ENCODE assay signal across 2 cellular contexts in the genomic region with DNA sequence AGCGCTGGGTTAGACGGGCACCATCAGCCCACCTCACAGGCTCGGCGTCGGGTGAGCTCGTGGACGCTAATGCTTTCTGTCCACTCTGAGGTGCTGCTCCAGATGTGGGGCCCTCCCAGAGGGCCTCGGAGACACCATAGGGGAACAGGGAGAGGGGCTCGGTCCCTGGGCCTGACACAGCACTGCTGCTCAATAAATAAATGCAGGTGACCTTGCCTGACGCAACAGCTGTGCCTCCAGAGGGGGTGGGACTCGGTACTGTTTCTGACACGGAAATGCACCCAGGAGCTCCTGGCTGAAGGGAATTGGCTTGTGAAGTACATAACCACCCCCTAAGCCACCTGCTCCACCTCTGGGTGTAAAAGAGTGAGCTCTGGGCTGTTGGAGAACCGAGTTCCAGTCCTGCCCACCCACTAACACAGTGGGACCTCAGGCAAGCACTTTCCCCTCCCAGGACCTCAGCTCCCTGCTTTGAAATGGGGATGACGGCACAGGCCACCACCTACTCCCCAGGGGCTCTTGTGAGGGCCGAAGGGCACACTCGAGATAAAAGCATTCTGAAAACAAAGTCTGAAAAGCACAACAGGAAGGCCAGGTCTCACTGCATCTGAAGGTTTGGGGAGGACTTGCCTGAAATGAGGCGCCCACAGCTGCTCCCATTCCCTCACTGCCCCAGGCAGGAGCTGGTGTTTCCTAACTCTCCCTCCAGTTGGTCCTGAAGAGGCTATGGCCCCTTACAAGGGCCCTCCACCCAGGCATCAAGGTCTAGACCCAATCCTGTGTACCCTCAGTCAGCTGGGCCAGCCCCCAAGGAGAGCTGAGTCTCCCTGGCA.
A peak's percentile ranks its signal among the peaks of the same experiment; 100 is the strongest.
TF ChIP-seq lines count a peak whose summit lies in the region.

No MANE protein-coding gene starts in this region.

TF ChIP-seq in HepG2, 621 proteins besides CTCF, POLR2A, EP300 and RAD21 (continues in another document):
- TF ChIP-seq, protein P1, sequence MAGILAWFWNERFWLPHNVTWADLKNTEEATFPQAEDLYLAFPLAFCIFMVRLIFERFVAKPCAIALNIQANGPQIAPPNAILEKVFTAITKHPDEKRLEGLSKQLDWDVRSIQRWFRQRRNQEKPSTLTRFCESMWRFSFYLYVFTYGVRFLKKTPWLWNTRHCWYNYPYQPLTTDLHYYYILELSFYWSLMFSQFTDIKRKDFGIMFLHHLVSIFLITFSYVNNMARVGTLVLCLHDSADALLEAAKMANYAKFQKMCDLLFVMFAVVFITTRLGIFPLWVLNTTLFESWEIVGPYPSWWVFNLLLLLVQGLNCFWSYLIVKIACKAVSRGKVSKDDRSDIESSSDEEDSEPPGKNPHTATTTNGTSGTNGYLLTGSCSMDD (CRISPR knock-in tag; IDR thresholded peaks at IDR 0.05): 0 out of 2 replicates have a peak, but pooled peaks have one; percentile 26
- TF ChIP-seq, protein P2, sequence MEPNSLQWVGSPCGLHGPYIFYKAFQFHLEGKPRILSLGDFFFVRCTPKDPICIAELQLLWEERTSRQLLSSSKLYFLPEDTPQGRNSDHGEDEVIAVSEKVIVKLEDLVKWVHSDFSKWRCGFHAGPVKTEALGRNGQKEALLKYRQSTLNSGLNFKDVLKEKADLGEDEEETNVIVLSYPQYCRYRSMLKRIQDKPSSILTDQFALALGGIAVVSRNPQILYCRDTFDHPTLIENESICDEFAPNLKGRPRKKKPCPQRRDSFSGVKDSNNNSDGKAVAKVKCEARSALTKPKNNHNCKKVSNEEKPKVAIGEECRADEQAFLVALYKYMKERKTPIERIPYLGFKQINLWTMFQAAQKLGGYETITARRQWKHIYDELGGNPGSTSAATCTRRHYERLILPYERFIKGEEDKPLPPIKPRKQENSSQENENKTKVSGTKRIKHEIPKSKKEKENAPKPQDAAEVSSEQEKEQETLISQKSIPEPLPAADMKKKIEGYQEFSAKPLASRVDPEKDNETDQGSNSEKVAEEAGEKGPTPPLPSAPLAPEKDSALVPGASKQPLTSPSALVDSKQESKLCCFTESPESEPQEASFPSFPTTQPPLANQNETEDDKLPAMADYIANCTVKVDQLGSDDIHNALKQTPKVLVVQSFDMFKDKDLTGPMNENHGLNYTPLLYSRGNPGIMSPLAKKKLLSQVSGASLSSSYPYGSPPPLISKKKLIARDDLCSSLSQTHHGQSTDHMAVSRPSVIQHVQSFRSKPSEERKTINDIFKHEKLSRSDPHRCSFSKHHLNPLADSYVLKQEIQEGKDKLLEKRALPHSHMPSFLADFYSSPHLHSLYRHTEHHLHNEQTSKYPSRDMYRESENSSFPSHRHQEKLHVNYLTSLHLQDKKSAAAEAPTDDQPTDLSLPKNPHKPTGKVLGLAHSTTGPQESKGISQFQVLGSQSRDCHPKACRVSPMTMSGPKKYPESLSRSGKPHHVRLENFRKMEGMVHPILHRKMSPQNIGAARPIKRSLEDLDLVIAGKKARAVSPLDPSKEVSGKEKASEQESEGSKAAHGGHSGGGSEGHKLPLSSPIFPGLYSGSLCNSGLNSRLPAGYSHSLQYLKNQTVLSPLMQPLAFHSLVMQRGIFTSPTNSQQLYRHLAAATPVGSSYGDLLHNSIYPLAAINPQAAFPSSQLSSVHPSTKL (CRISPR knock-in tag; IDR thresholded peaks at IDR 0.05): peak; percentile 16; the same call in 1 of the 2 replicates
- TF ChIP-seq FOSL2 (CRISPR knock-in tag; IDR thresholded peaks at IDR 0.05): 0 out of 2 replicates have a peak, but pooled peaks have one; percentile 3
- TF ChIP-seq, protein P3, sequence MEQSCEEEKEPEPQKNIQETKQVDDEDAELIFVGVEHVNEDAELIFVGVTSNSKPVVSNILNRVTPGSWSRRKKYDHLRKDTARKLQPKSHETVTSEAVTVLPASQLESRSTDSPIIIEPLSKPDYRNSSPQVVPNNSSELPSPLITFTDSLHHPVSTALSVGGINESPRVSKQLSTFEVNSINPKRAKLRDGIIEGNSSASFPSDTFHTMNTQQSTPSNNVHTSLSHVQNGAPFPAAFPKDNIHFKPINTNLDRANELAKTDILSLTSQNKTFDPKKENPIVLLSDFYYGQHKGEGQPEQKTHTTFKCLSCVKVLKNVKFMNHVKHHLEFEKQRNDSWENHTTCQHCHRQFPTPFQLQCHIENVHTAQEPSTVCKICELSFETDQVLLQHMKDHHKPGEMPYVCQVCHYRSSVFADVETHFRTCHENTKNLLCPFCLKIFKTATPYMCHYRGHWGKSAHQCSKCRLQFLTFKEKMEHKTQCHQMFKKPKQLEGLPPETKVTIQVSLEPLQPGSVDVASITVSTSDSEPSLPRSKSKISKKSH (CRISPR knock-in tag; IDR thresholded peaks at IDR 0.05; ENCODE audit: borderline replicate concordance): no peak
- 0 out of 2 replicates have a peak, but pooled peaks have one; percentile 12 for TF ChIP-seq TAF1 (CRISPR knock-in tag; IDR thresholded peaks at IDR 0.05)
- TF ChIP-seq ZNF773 (CRISPR knock-in tag; IDR thresholded peaks at IDR 0.05; ENCODE audit: borderline replicate concordance): 0 out of 2 replicates have a peak, but pooled peaks have one; percentile 39
- TF ChIP-seq ZNF724P (CRISPR knock-in tag; IDR thresholded peaks at IDR 0.05; ENCODE audit: borderline replicate concordance): no peak
- TF ChIP-seq THAP11 (CRISPR knock-in tag; IDR thresholded peaks at IDR 0.05): peak; percentile 45; the same call in 1 of the 2 replicates
- 0 out of 2 replicates have a peak, but pooled peaks have one; percentile 25 for TF ChIP-seq ZNF205 (CRISPR knock-in tag; IDR thresholded peaks at IDR 0.05)
- no peak for TF ChIP-seq SIN3B (IDR thresholded peaks at IDR 0.05; ENCODE audit: low read length)
- 0 out of 2 replicates have a peak, but pooled peaks have one; percentile 61 for TF ChIP-seq ZNF17 (CRISPR knock-in tag; IDR thresholded peaks at IDR 0.05)
- peak; percentile 47; the same call in 1 of the 2 replicates for TF ChIP-seq CEBPB (IDR thresholded peaks at IDR 0.05; ENCODE audit: borderline replicate concordance, low read depth, low read length)
- TF ChIP-seq ZNF768 (CRISPR knock-in tag; IDR thresholded peaks at IDR 0.05): 0 out of 2 replicates have a peak, but pooled peaks have one; percentile 53
- 0 out of 2 replicates have a peak, but pooled peaks have one; percentile 46 for TF ChIP-seq TEAD2 (CRISPR knock-in tag; IDR thresholded peaks at IDR 0.05)
- TF ChIP-seq, protein P4, sequence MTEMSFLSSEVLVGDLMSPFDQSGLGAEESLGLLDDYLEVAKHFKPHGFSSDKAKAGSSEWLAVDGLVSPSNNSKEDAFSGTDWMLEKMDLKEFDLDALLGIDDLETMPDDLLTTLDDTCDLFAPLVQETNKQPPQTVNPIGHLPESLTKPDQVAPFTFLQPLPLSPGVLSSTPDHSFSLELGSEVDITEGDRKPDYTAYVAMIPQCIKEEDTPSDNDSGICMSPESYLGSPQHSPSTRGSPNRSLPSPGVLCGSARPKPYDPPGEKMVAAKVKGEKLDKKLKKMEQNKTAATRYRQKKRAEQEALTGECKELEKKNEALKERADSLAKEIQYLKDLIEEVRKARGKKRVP (CRISPR knock-in tag; IDR thresholded peaks at IDR 0.05): peak in 1 of 2 experiments; percentile 97; a peak in 2 of 4 replicates
- peak; percentile 83 for TF ChIP-seq CEBPG (CRISPR knock-in tag; IDR thresholded peaks at IDR 0.05)
- 0 out of 2 replicates have a peak, but pooled peaks have one; percentile 39 for TF ChIP-seq ZNF232 (CRISPR knock-in tag; IDR thresholded peaks at IDR 0.05; ENCODE audit: borderline replicate concordance)
- TF ChIP-seq ZNF547 (CRISPR knock-in tag; IDR thresholded peaks at IDR 0.05): no peak
- TF ChIP-seq SALL1 (CRISPR knock-in tag; IDR thresholded peaks at IDR 0.05): peak; percentile 44

TF ChIP-seq in K562, 482 proteins besides CTCF, POLR2A, EP300 and RAD21:
- TF ChIP-seq KLF10 (CRISPR knock-in tag; IDR thresholded peaks at IDR 0.05) (no peak), SRSF9 (IDR thresholded peaks at IDR 0.05; ENCODE audit: borderline replicate concordance, low read depth, low read length) (no peak), PHF21A (IDR thresholded peaks at IDR 0.05; ENCODE audit: borderline replicate concordance, low read depth) (no peak), HIVEP1 (CRISPR knock-in tag; IDR thresholded peaks at IDR 0.05) (no peak), ESRRA (IDR thresholded peaks at IDR 0.05; ENCODE audit: borderline replicate concordance, low read depth) (peak; percentile 67), POLR2G (IDR thresholded peaks at IDR 0.05; ENCODE audit: low read depth, low read length) (0 out of 2 replicates have a peak, but pooled peaks have one; percentile 32), CEBPG (CRISPR knock-in tag; IDR thresholded peaks at IDR 0.05) (no peak; the same call in 1 of the 2 replicates), CEBPG (tag; conservative IDR thresholded peaks at IDR 0.05 in 1 of 2, IDR thresholded peaks at IDR 0.05 in 1 of 2) (peak in 1 of 2 experiments; percentile 35; a peak in 1 of 4 replicates), SIRT6 (IDR thresholded peaks at IDR 0.05; ENCODE audit: low read depth, low read length) (no peak), ZNF668 (CRISPR knock-in tag; IDR thresholded peaks at IDR 0.05) (no peak), DPF2 (IDR thresholded peaks at IDR 0.05) (no peak), YY1 (IDR thresholded peaks at IDR 0.05; ENCODE audit: borderline replicate concordance in 1 of 3, control insufficient read depth in 1 of 3, extremely low read depth in 1 of 3, insufficient read depth in 3 of 3, insufficient read length in 1 of 3, insufficient replicate concordance in 2 of 3, low read depth in 1 of 3, low read length in 2 of 3) (no peak), ZKSCAN8 (CRISPR knock-in tag; IDR thresholded peaks at IDR 0.05) (no peak), FOXP1 (CRISPR knock-in tag; IDR thresholded peaks at IDR 0.05) (no peak), RBFOX2 (IDR thresholded peaks at IDR 0.05; ENCODE audit: low read depth, low read length) (peak; percentile 56)
- TF ChIP-seq, protein P5, sequence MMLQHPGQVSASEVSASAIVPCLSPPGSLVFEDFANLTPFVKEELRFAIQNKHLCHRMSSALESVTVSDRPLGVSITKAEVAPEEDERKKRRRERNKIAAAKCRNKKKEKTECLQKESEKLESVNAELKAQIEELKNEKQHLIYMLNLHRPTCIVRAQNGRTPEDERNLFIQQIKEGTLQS (IDR thresholded peaks at IDR 0.05): peak; percentile 33; the same call in 1 of the 2 replicates
- TF ChIP-seq, protein P5 (CRISPR knock-in tag; conservative IDR thresholded peaks at IDR 0.05): no peak
